Comparison of ENCODE assay signal across 8 cellular contexts in the genomic region with DNA sequence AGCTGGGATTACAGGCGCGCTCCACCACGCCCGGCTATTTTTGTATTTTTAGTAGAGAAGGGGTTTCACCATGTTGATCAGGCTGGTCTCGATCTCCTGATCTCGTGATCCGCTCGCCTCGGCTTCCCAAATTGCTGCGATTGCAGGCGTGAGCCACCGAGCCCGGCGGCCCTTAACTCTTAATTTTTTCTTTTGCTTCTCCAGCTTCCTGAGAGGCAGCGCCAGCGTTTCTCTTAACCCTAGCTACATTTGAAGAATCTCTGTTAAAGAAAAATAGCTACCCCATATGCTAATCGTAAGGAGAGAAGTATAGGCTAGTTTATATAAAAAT. TPM values are rescaled to one million over a fixed set of nuclear protein-coding genes. Genes with fewer than 3 reads are reported as not detected.
A peak's percentile ranks its signal among the peaks of the same experiment; 100 is the strongest.
DNase-seq lines count a peak whose midpoint lies in the region; ATAC-seq, FAIRE-seq and TF ChIP-seq lines count a peak whose summit lies in the region.

No MANE protein-coding gene starts in this region.

- no peaks in the 10 kb centered on the region for H3K27me3 Mint-ChIP-seq in effector memory CD8-positive, alpha-beta T cell

- no peaks in the 10 kb centered on the region for H3K36me3 ChIP-seq in DND-41 (ENCODE audit: insufficient read depth, low read length)
- no peaks in the 10 kb centered on the region for H3K36me3 ChIP-seq in KOPT-K1 (ENCODE audit: insufficient read depth, low read length)
- H3K36me3 ChIP-seq in osteoblast (ENCODE audit: insufficient read depth, low read length), result no peaks in the 10 kb centered on the region

- no peaks in the 10 kb centered on the region for H3K9me3 Mint-ChIP-seq in effector memory CD8-positive, alpha-beta T cell

- no peak for FAIRE-seq in GM19239 (lab: Jason Lieb, UNC)

- H2AFZ ChIP-seq in DND-41 (ENCODE audit: low read depth, low read length) (peak overlapping the region; percentile 85), osteoblast (ENCODE audit: low read length) (peak overlapping the region; percentile 94)

- H3K4me2 ChIP-seq in DND-41 (ENCODE audit: insufficient read depth, low read length) (peak overlapping the region; percentile 89), osteoblast (ENCODE audit: insufficient read depth, low read length) (peak overlapping the region; percentile 95)

- H3K27ac ChIP-seq in DND-41 (ENCODE audit: low read length) (peak overlapping the region; percentile 68), KOPT-K1 (ENCODE audit: low read depth, low read length, poor library complexity, severe bottlenecking) (peak overlapping the region; percentile 75), osteoblast (ENCODE audit: low read depth, low read length) (peak overlapping the region; percentile 65)

- peaks cover 15 to 22% of the 10 kb centered on the region in 2 donors for H3K4me1 Mint-ChIP-seq in effector memory CD8-positive, alpha-beta T cell (ENCODE audit: low read depth in 2 of 2)

- peak overlapping the region; percentile 92 to 94 for H3K4me3 Mint-ChIP-seq in effector memory CD8-positive, alpha-beta T cell

- no peaks in the 10 kb centered on the region for H4K20me1 ChIP-seq in DND-41 (ENCODE audit: insufficient read depth, low read length)
- H4K20me1 ChIP-seq in osteoblast (ENCODE audit: insufficient read depth, low read length), result peaks cover 3% of the 10 kb centered on the region

- DNase-seq in DND-41 (no peak), osteoblast (ENCODE audit: insufficient read length, low spot score, missing footprints) (no peak), GM19239 (ENCODE audit: insufficient read length, low spot score) (no peak), AG08396 (ENCODE audit: low spot score) (no peak)
- no peak for DNase-seq in effector memory CD8-positive, alpha-beta T cell
- DNase-seq in stimulated activated CD4-positive, alpha-beta T cell treated with anti-CD3 and anti-CD28 coated beads, Interleukin-15, amount 100 ng/mL, for 24 hours, result no peak

- peaks cover 3% of the 10 kb centered on the region for H3K36me3 Mint-ChIP-seq in effector memory CD8-positive, alpha-beta T cell (ENCODE audit: insufficient read depth)

- H3K4me3 ChIP-seq in DND-41 (ENCODE audit: low read depth in 1 of 2, low read length in 2 of 2) (peak overlapping the region; percentile 35 to 73; a peak in 2 of 4 replicates), osteoblast (ENCODE audit: insufficient read depth, low read length) (peak overlapping the region; percentile 91)

- H3K27ac Mint-ChIP-seq in effector memory CD8-positive, alpha-beta T cell, result peak overlapping the region; percentile 90 to 94

- H3K9ac ChIP-seq in DND-41 (ENCODE audit: low read depth, low read length), result peak overlapping the region; percentile 67

- ATAC-seq in DND-41 (ENCODE audit: insufficient read depth, low read depth) (no peak), HG03565 (IDR thresholded peaks at IDR 0.05; ENCODE audit: unreplicated experiment) (no peak)
- ATAC-seq in effector memory CD8-positive, alpha-beta T cell (replicated peaks), result no peak

- H3K27me3 ChIP-seq in DND-41 (ENCODE audit: insufficient read depth, low read length, poor library complexity) (no peaks in the 10 kb centered on the region), osteoblast (ENCODE audit: insufficient read depth, low read length) (no peaks in the 10 kb centered on the region)

- peaks cover 14% of the 10 kb centered on the region for H3K79me2 ChIP-seq in DND-41 (ENCODE audit: insufficient read depth, low read length)
- peaks cover 37% of the 10 kb centered on the region for H3K79me2 ChIP-seq in osteoblast (ENCODE audit: insufficient read depth, low read length)

- H3K4me1 ChIP-seq in DND-41 (ENCODE audit: insufficient read depth, low read length), result peaks cover 31% of the 10 kb centered on the region
- H3K4me1 ChIP-seq in osteoblast (ENCODE audit: insufficient read depth, low read length), result peaks cover 8% of the 10 kb centered on the region

- no peak for TF ChIP-seq CTCF in DND-41 (IDR thresholded peaks at IDR 0.05; ENCODE audit: borderline replicate concordance, extremely low read depth, low read length, poor library complexity, severe bottlenecking)
- no peak for TF ChIP-seq CTCF in osteoblast (IDR thresholded peaks at IDR 0.05; ENCODE audit: extremely low read depth, low read depth, low read length)

- no peaks in the 10 kb centered on the region for H3K9me3 ChIP-seq in DND-41 (ENCODE audit: insufficient read depth, low read length, severe bottlenecking)
- H3K9me3 ChIP-seq in KOPT-K1 (ENCODE audit: insufficient read depth, low read length, poor library complexity, severe bottlenecking), result no peaks in the 10 kb centered on the region
- no peaks in the 10 kb centered on the region for H3K9me3 ChIP-seq in osteoblast (ENCODE audit: low read depth, low read length)

RNA-seq across cellular contexts. Expression of gene GK5, which starts 0.5 kb away (rescaled TPM):
- 31.5 and 32.2 TPM in 2 replicates for total RNA-seq in osteoblast
